In genomic region chr11:57200937-57201336, GRCh38 we compare ENCODE assay signal across 21 cellular contexts. TPM values are rescaled to one million over a fixed set of nuclear protein-coding genes. Genes with fewer than 3 reads are reported as not detected.
DNase-seq lines count a peak whose midpoint lies in the region; ATAC-seq, FAIRE-seq and TF ChIP-seq lines count a peak whose summit lies in the region.
"Had no signal": no experiment of that assay in that cellular context is flagged by ENCODE, and none has a peak within 500 bp of the region (broad histone marks: within the 10 kb centered on the region; RNA-seq: fewer than 3 reads in every experiment).

No MANE protein-coding gene starts in this region.

- peak overlapping the region; percentile 27 for H2AFZ ChIP-seq in neuronal stem cell (ENCODE audit: low read length)

- H3K18ac ChIP-seq in neuronal stem cell (ENCODE audit: low read length): no peak overlapping the region

- no peak overlapping the region for H4K91ac ChIP-seq in neuronal stem cell (ENCODE audit: low read depth, low read length, poor library complexity)

- H2BK120ac ChIP-seq in neuronal stem cell (ENCODE audit: low read depth, low read length): peak overlapping the region; percentile 13

- no CpG with 5 or more reads among the region's 7 CpGs for WGBS in neuronal stem cell (ENCODE audit: extremely low coverage in 2 of 2, insufficient read length in 2 of 2, insufficient replicate concordance in 1 of 2), 2 donors
- 53 to 70% methylated on average over 7 of the region's 7 CpGs for WGBS in thyroid gland, 2 donors

- H2AK5ac ChIP-seq in neuronal stem cell (ENCODE audit: low read depth, low read length): no peak overlapping the region

- H3K27me3 ChIP-seq in neuronal stem cell (ENCODE audit: control insufficient read depth in 3 of 3, insufficient read depth in 3 of 3, low read depth in 1 of 3, low read length in 3 of 3): no peaks in the 10 kb centered on the region
- H3K27me3 ChIP-seq in thyroid gland: no peaks in the 10 kb centered on the region

- H3K4me1 ChIP-seq in neuronal stem cell (ENCODE audit: control insufficient read depth in 2 of 2, insufficient read depth in 1 of 2, low read depth in 1 of 2, low read length in 2 of 2): peaks cover 8 to 11% of the 10 kb centered on the region in 2 donors
- H3K4me1 ChIP-seq in thyroid gland: peaks cover 0 to 11% of the 10 kb centered on the region in 2 donors

- H2BK15ac ChIP-seq in neuronal stem cell (ENCODE audit: low read length): no peak overlapping the region

- no peak overlapping the region for H2BK12ac ChIP-seq in neuronal stem cell (ENCODE audit: low read length)

- no peak overlapping the region for H4K8ac ChIP-seq in neuronal stem cell (ENCODE audit: low read depth, low read length)

- no peaks in the 10 kb centered on the region for H3K36me3 ChIP-seq in neuronal stem cell (replicated peaks in 1 of 2; ENCODE audit: control insufficient read depth in 2 of 2, insufficient read depth in 2 of 2, low read length in 2 of 2)
- H3K36me3 ChIP-seq in thyroid gland: no peaks in the 10 kb centered on the region

- FAIRE-seq in GM12891 (lab: Jason Lieb, UNC): no peak

- intact Hi-C loops in Right ventricle myocardium superior (cut with DNase I): no loop called here
- intact Hi-C loops in left ventricle myocardium superior (cut with micrococcal nuclease): no loop called here
- intact Hi-C loops in thyroid gland (cut with DNase I): no loop called here

- H3K9ac ChIP-seq in neuronal stem cell (ENCODE audit: low read depth, low read length, poor library complexity): no peak overlapping the region

- H3K27ac ChIP-seq in neuronal stem cell (replicated peaks; ENCODE audit: low read length) (no peak overlapping the region), thyroid gland (peak overlapping the region in 2 of 3 donors; percentile 10 to 38)
- H3K27ac ChIP-seq: RWPE1 had no signal

- H3K4ac ChIP-seq in neuronal stem cell (ENCODE audit: low read length): no peak overlapping the region

- TF ChIP-seq CTCF in thyroid gland (IDR thresholded peaks at IDR 0.05): no peak

- no peak overlapping the region for H2BK5ac ChIP-seq in neuronal stem cell (ENCODE audit: low read length)

- no peak overlapping the region for H3K14ac ChIP-seq in neuronal stem cell (ENCODE audit: low read length)

- TF ChIP-seq POLR2A in thyroid gland (IDR thresholded peaks at IDR 0.05): no peak
- TF ChIP-seq POLR2A in GM12891 (IDR thresholded peaks at IDR 0.05; ENCODE audit: low read depth, low read length): no peak

- H3K9me3 ChIP-seq in neuronal stem cell (replicated peaks in 1 of 2; ENCODE audit: control insufficient read depth in 2 of 2, insufficient read depth in 1 of 2, low read depth in 1 of 2, low read length in 2 of 2): no peaks in the 10 kb centered on the region
- H3K9me3 ChIP-seq in thyroid gland: no peaks in the 10 kb centered on the region

- ATAC-seq in Right ventricle myocardium superior (ENCODE audit: poor library complexity) (peak; percentile 40), left ventricle myocardium superior (peak; percentile 48)

- no peaks in the 10 kb centered on the region for H3K79me1 ChIP-seq in neuronal stem cell (ENCODE audit: low read depth, low read length)

- H3K4me3 ChIP-seq in neuronal stem cell (ENCODE audit: low read length in 2 of 2): no peak overlapping the region
- no peak overlapping the region for H3K4me3 ChIP-seq in thyroid gland (replicated peaks in 1 of 3)

- DNase-seq in Right ventricle myocardium superior: peak; percentile 81
- DNase-seq in left ventricle myocardium superior: peak; percentile 77
- no peak for DNase-seq in neuronal stem cell (ENCODE audit: low spot score)
- no peak for DNase-seq in thyroid gland
- DNase-seq in SW480 (ENCODE audit: low spot score): no peak
- DNase-seq in NCI-H1930 (lab: John Stamatoyannopoulos, UW): no peak
- DNase-seq in GM12891 (ENCODE audit: insufficient read length, low spot score): no peak
- DNase-seq: CD4-positive, alpha-beta T cell; COR-L47; DMS79; Kasumi-1; NCI-H1417; NCI-H187; NCI-H226; NCI-H510A treated with DMSO at 0.1 percent for 48 hours; NCI-H748 treated with DMSO at 0.1 percent for 48 hours; NK-92 treated with Interleukin-12 subunit alpha and Interleukin-12 subunit beta, amount 100 ng/mL, for 24 hours had no signal

- H3K4me2 ChIP-seq in neuronal stem cell (ENCODE audit: insufficient read depth, low read length, poor library complexity, severe bottlenecking): no peak overlapping the region

- no peak overlapping the region for H3K23ac ChIP-seq in neuronal stem cell (ENCODE audit: low read depth, low read length, poor library complexity)

TF ChIP-seq in GM12891, 5 proteins besides CTCF, POLR2A, EP300 and RAD21:
- no peak for TF ChIP-seq PAX5 (IDR thresholded peaks at IDR 0.05; ENCODE audit: insufficient read depth, low read length, severe bottlenecking)
- no peak for TF ChIP-seq TAF1 (IDR thresholded peaks at IDR 0.05; ENCODE audit: low read depth, low read length)
- no peak for TF ChIP-seq POLR2AphosphoS5 (IDR thresholded peaks at IDR 0.05; ENCODE audit: low read depth, low read length)
- TF ChIP-seq POU2F2 (IDR thresholded peaks at IDR 0.05; ENCODE audit: low read depth, low read length): no peak
- no peak for TF ChIP-seq SPI1 (IDR thresholded peaks at IDR 0.05; ENCODE audit: low read depth, low read length)

RNA-seq across cellular contexts. Expression of gene LRRC55, which starts 19.2 kb away (rescaled TPM):
- total RNA-seq in Right ventricle myocardium superior (0.13 TPM), left ventricle myocardium superior (0.35 TPM), thyroid gland (under 1 TPM in 2 of 4 donors, not detected in 2; 0.11 to 0.29 TPM)
- 4.3 TPM for polyA plus RNA-seq in neuronal stem cell (2013, experiment 1 of 2)
- polyA plus RNA-seq in neuronal stem cell (2013, experiment 2 of 2): 4.4 TPM
- polyA plus RNA-seq in GM12891 (2012; ENCODE audit: low read depth, missing spikeins): not detected
- total RNA-seq: CD4-positive, alpha-beta T cell; H4; MCF 10A had no signal
- polyA plus RNA-seq: BJ had no signal

RNA-seq across cellular contexts. Expression of gene APLNR, which starts 36.1 kb away (rescaled TPM):
- total RNA-seq in Right ventricle myocardium superior: 15.4 TPM
- total RNA-seq in left ventricle myocardium superior: 21.0 TPM
- polyA plus RNA-seq in neuronal stem cell (2013, experiment 1 of 2): 1.6 TPM
- polyA plus RNA-seq in neuronal stem cell (2013, experiment 2 of 2): 1.6 TPM
- total RNA-seq in thyroid gland: 1 to 10 TPM; 4.4 to 6.1 (median 4.8) TPM
- polyA plus RNA-seq in GM12891 (2012; ENCODE audit: low read depth, missing spikeins): not detected
- total RNA-seq: CD4-positive, alpha-beta T cell; MCF 10A had no signal
- polyA plus RNA-seq: BJ had no signal

Comparison
In these comparisons a context has a peak if more than half of its experiments do, and no peak if none do; other contexts are left out.
1. DNase-seq: peak in Right ventricle myocardium superior (single experiment) and left ventricle myocardium superior (single experiment); none in neuronal stem cell (single experiment), thyroid gland (0 of 2), SW480 (single experiment), NCI-H1930 (0 of 2) and GM12891 (single experiment).